In genomic region chr17:72151565-72152391, GRCh38 we compare ENCODE assay signal across 11 cellular contexts. TPM values are rescaled to one million over a fixed set of nuclear protein-coding genes. Genes with fewer than 3 reads are reported as not detected.
A peak's percentile ranks its signal among the peaks of the same experiment; 100 is the strongest.
DNase-seq lines count a peak whose midpoint lies in the region; ATAC-seq lines count a peak whose summit lies in the region.
"Had no signal": no experiment of that assay in that cellular context is flagged by ENCODE, and none has a peak within 500 bp of the region (broad histone marks: within the 10 kb centered on the region; RNA-seq: fewer than 3 reads in every experiment).

No MANE protein-coding gene starts in this region.

- no peaks in the 10 kb centered on the region for H3K9me3 Mint-ChIP-seq in activated T-cell treated with anti-CD3 and anti-CD28 coated beads, Interleukin-2, amount 50 U/mL, for 4 hours
- no peaks in the 10 kb centered on the region for H3K9me3 Mint-ChIP-seq in activated CD4-positive, alpha-beta T cell treated with anti-CD3 and anti-CD28 coated beads, Interleukin-2, amount 10 ng/mL, durations not matched to agents 7 days and 5 days

- CTCF ChIA-PET in activated CD4-positive, alpha-beta T cell treated with anti-CD3 and anti-CD28 coated beads, Interleukin-2, amount 10 ng/mL, durations not matched to agents 7 days and 5 days (lab: Charles Lee), result no interaction called here

- H3K36me3 Mint-ChIP-seq in activated T-cell treated with anti-CD3 and anti-CD28 coated beads, Interleukin-2, amount 50 U/mL, for 4 hours (ENCODE audit: insufficient read depth), result no peaks in the 10 kb centered on the region
- no peaks in the 10 kb centered on the region for H3K36me3 Mint-ChIP-seq in activated CD4-positive, alpha-beta T cell treated with anti-CD3 and anti-CD28 coated beads, Interleukin-2, amount 10 ng/mL, durations not matched to agents 7 days and 5 days (ENCODE audit: low read depth)

- peaks cover 2% of the 10 kb centered on the region for H3K27me3 Mint-ChIP-seq in activated T-cell treated with anti-CD3 and anti-CD28 coated beads, Interleukin-2, amount 50 U/mL, for 4 hours (ENCODE audit: low read depth)
- no peaks in the 10 kb centered on the region for H3K27me3 Mint-ChIP-seq in activated CD4-positive, alpha-beta T cell treated with anti-CD3 and anti-CD28 coated beads, Interleukin-2, amount 10 ng/mL, durations not matched to agents 7 days and 5 days

- H3K4me1 Mint-ChIP-seq in activated T-cell treated with anti-CD3 and anti-CD28 coated beads, Interleukin-2, amount 50 U/mL, for 4 hours (ENCODE audit: low read depth), result no peaks in the 10 kb centered on the region
- no peaks in the 10 kb centered on the region for H3K4me1 Mint-ChIP-seq in activated CD4-positive, alpha-beta T cell treated with anti-CD3 and anti-CD28 coated beads, Interleukin-2, amount 10 ng/mL, durations not matched to agents 7 days and 5 days

- DNase-seq in HCEC 1CT (peak; percentile 13), T1000 (lab: John Stamatoyannopoulos, UW) (peak; percentile 43), hepatic stellate cell (ENCODE audit: low spot score) (peak; percentile 29), renal cortical epithelial cell (ENCODE audit: low read depth) (peak; percentile 92)
- DNase-seq in activated T-cell treated with anti-CD3 and anti-CD28 coated beads, Interleukin-2, amount 50 U/mL, for 4 hours, result no peak
- no peak for DNase-seq in activated CD4-positive, alpha-beta T cell treated with anti-CD3 and anti-CD28 coated beads, Interleukin-2, amount 10 ng/mL, durations not matched to agents 7 days and 5 days
- DNase-seq: NK-92 treated with Interleukin-12 subunit alpha and Interleukin-12 subunit beta, amount 100 ng/mL, for 24 hours; stimulated activated CD4-positive, alpha-beta T cell treated with anti-CD3 and anti-CD28 coated beads, Interleukin-4, amount 100 ng/mL, for 4 hours had no signal

- H3K27ac Mint-ChIP-seq in activated CD4-positive, alpha-beta T cell treated with anti-CD3 and anti-CD28 coated beads, Interleukin-2, amount 10 ng/mL, durations not matched to agents 7 days and 5 days, result no peak overlapping the region

- H3K4me3 Mint-ChIP-seq in activated T-cell treated with anti-CD3 and anti-CD28 coated beads, Interleukin-2, amount 50 U/mL, for 4 hours, result no peak overlapping the region
- no peak overlapping the region for H3K4me3 Mint-ChIP-seq in activated CD4-positive, alpha-beta T cell treated with anti-CD3 and anti-CD28 coated beads, Interleukin-2, amount 10 ng/mL, durations not matched to agents 7 days and 5 days

- no peak for ATAC-seq in activated T-cell treated with anti-CD3 and anti-CD28 coated beads, Interleukin-2, amount 50 U/mL, for 4 hours
- no peak for ATAC-seq in HG02642 (IDR thresholded peaks at IDR 0.05; ENCODE audit: poor library complexity, unreplicated experiment)
- ATAC-seq in GM18909 (IDR thresholded peaks at IDR 0.05; ENCODE audit: poor library complexity, unreplicated experiment), result no peak

- POLR2A ChIA-PET in activated CD4-positive, alpha-beta T cell treated with anti-CD3 and anti-CD28 coated beads, Interleukin-2, amount 10 ng/mL, durations not matched to agents 7 days and 5 days (lab: Charles Lee), result no interaction called here

RNA-seq across cellular contexts. Expression of gene SOX9, which starts 31.0 kb away (rescaled TPM):
- 7.1 and 12.9 TPM in 2 replicates for total RNA-seq in renal cortical epithelial cell
- under 1 TPM; 0.08 to 0.16 (median 0.15) TPM for total RNA-seq in activated T-cell treated with anti-CD3 and anti-CD28 coated beads, Interleukin-2, amount 50 U/mL, for 4 hours
- total RNA-seq in activated CD4-positive, alpha-beta T cell treated with anti-CD3 and anti-CD28 coated beads, Interleukin-2, amount 10 ng/mL, durations not matched to agents 7 days and 5 days, result not detected
- total RNA-seq: dermis microvascular lymphatic vessel endothelial cell had no signal

Comparison
In these comparisons a context has a peak if more than half of its experiments do, and no peak if none do; other contexts are left out.
1. DNase-seq: peak in HCEC 1CT (single experiment), T1000 (single experiment), hepatic stellate cell (single experiment) and renal cortical epithelial cell (single experiment); none in activated T-cell treated with anti-CD3 and anti-CD28 coated beads, Interleukin-2, amount 50 U/mL, for 4 hours (single experiment) and activated CD4-positive, alpha-beta T cell treated with anti-CD3 and anti-CD28 coated beads, Interleukin-2, amount 10 ng/mL, durations not matched to agents 7 days and 5 days (single experiment).